ENCODE assay signal across 10 cellular contexts in genomic region chr18:3794537-3795348, GRCh38.
DNase-seq lines count a peak whose midpoint lies in the region; ATAC-seq, FAIRE-seq and TF ChIP-seq lines count a peak whose summit lies in the region.
"Had no signal": no experiment of that assay in that cellular context is flagged by ENCODE, and none has a peak within 500 bp of the region (broad histone marks: within the 10 kb centered on the region; RNA-seq: fewer than 3 reads in every experiment).

No MANE protein-coding gene starts in this region.

- peaks cover 20% of the 10 kb centered on the region for H3K4me1 ChIP-seq in astrocyte (ENCODE audit: insufficient read depth, low read length)
- H3K4me1 ChIP-seq: esophagus squamous epithelium had no signal

- TF ChIP-seq RAD21 in Ishikawa (IDR thresholded peaks at IDR 0.05; ENCODE audit: low read depth) = no peak

- H3K4me1 Mint-ChIP-seq in astrocyte (ENCODE audit: low read depth, unreplicated experiment) = peaks cover 15% of the 10 kb centered on the region

- no peaks in the 10 kb centered on the region for H3K36me3 ChIP-seq in BJ (ENCODE audit: control insufficient read depth, insufficient read depth, low read length)
- H3K36me3 ChIP-seq in astrocyte (ENCODE audit: insufficient read depth, low read length) = no peaks in the 10 kb centered on the region
- H3K36me3 ChIP-seq: esophagus squamous epithelium had no signal

- TF ChIP-seq CTCF in BJ (IDR thresholded peaks at IDR 0.05; ENCODE audit: insufficient read depth, low read depth, low read length) (no peak), astrocyte (IDR thresholded peaks at IDR 0.05; ENCODE audit: insufficient read depth, low read depth, low read length) (no peak)

- TF ChIP-seq EP300 in Ishikawa (IDR thresholded peaks at IDR 0.05; ENCODE audit: borderline replicate concordance) = peak; percentile 77

- H3K4me3 Mint-ChIP-seq in astrocyte (ENCODE audit: unreplicated experiment) = no peak overlapping the region

- peak overlapping the region; percentile 31 for H2AFZ ChIP-seq in astrocyte (ENCODE audit: low read depth, low read length)

- H3K4me2 ChIP-seq in astrocyte (ENCODE audit: low read length) = peak overlapping the region; percentile 70

- ATAC-seq in GM21367 (IDR thresholded peaks at IDR 0.05; ENCODE audit: unreplicated experiment) = no peak
- ATAC-seq in GM18517 (IDR thresholded peaks at IDR 0.05; ENCODE audit: unreplicated experiment) = no peak
- ATAC-seq in GM21825 (IDR thresholded peaks at IDR 0.05; ENCODE audit: unreplicated experiment) = no peak

- H3K79me2 ChIP-seq in astrocyte (ENCODE audit: insufficient read depth, low read length) = no peaks in the 10 kb centered on the region

- DNase-seq in BJ (ENCODE audit: low read depth) (peak; percentile 45), astrocyte (ENCODE audit: low read depth) (peak; percentile 98), islet precursor cell (peak; percentile 74), DMS79 treated with DMSO at 0.1 percent for 48 hours (lab: John Stamatoyannopoulos, UW) (no peak)
- DNase-seq: esophagus squamous epithelium, NCI-H1436 treated with DMSO at 0.1 percent for 48 hours had no signal

- peak overlapping the region; percentile 47 for H3K27ac Mint-ChIP-seq in astrocyte (ENCODE audit: unreplicated experiment)

- H3K36me3 Mint-ChIP-seq in astrocyte (ENCODE audit: low read depth, unreplicated experiment) = no peaks in the 10 kb centered on the region

- H3K27ac ChIP-seq in astrocyte (ENCODE audit: low read depth, low read length) = peak overlapping the region; percentile 85

- no peaks in the 10 kb centered on the region for H3K9me3 ChIP-seq in astrocyte (ENCODE audit: insufficient read depth, low read depth, low read length)
- H3K9me3 ChIP-seq: esophagus squamous epithelium had no signal

- POLR2A ChIA-PET in BJ (lab: Charles Lee) = interaction anchor here (0.5 kb wide), 2 partner anchors 22 to 506 kb away, joined by 5 read pairs; no protein-coding TSS in a partner anchor

- H3K27me3 ChIP-seq in BJ (ENCODE audit: control insufficient read depth, insufficient read depth, low read length) (peaks cover 2% of the 10 kb centered on the region), astrocyte (ENCODE audit: insufficient read depth, low read length) (no peaks in the 10 kb centered on the region)
- H3K27me3 ChIP-seq: esophagus squamous epithelium had no signal

- H3K4me3 ChIP-seq in BJ (ENCODE audit: low read depth, low read length) (no peak overlapping the region), astrocyte (ENCODE audit: insufficient read depth, low read depth, low read length) (no peak overlapping the region)
- H3K4me3 ChIP-seq: esophagus squamous epithelium had no signal

- H4K20me1 ChIP-seq in astrocyte (ENCODE audit: insufficient read depth, low read length) = no peaks in the 10 kb centered on the region

- no peak for FAIRE-seq in astrocyte (lab: Jason Lieb, UNC)

- H3K9ac ChIP-seq in astrocyte (ENCODE audit: low read length) = peak overlapping the region; percentile 51

- CTCF ChIA-PET in BJ (lab: Yijun Ruan, JAX) = interaction anchor here (1.0 to 2.3 kb wide), 4 partner anchors 23 to 204 kb away, joined by 4 to 9 read pairs (median 4); no protein-coding TSS in a partner anchor

- no peaks in the 10 kb centered on the region for H3K9me3 Mint-ChIP-seq in astrocyte (ENCODE audit: unreplicated experiment)

- H3K27me3 Mint-ChIP-seq in astrocyte (ENCODE audit: low read depth, unreplicated experiment) = no peaks in the 10 kb centered on the region

TF ChIP-seq in Ishikawa, 13 proteins besides CTCF, POLR2A, EP300 and RAD21:
- TF ChIP-seq TEAD4 (IDR thresholded peaks at IDR 0.05) (peak; percentile 63; the same call in 1 of the 2 replicates), NFIC (IDR thresholded peaks at IDR 0.05) (peak; percentile 77), CEBPB (IDR thresholded peaks at IDR 0.05) (peak; percentile 23; the same call in 1 of the 2 replicates), YY1 (IDR thresholded peaks at IDR 0.05; ENCODE audit: low read depth) (no peak), MAX (IDR thresholded peaks at IDR 0.05) (no peak), USF1 (IDR thresholded peaks at IDR 0.05) (no peak), FOXM1 (IDR thresholded peaks at IDR 0.05; ENCODE audit: borderline replicate concordance, low read depth) (peak; percentile 29; the same call in 1 of the 2 replicates), REST (IDR thresholded peaks at IDR 0.05; ENCODE audit: low read depth) (no peak)
TF ChIP-seq in Ishikawa: peak in this region for 4.
